1 cellular context compared by ENCODE assay signal in the genomic region with DNA sequence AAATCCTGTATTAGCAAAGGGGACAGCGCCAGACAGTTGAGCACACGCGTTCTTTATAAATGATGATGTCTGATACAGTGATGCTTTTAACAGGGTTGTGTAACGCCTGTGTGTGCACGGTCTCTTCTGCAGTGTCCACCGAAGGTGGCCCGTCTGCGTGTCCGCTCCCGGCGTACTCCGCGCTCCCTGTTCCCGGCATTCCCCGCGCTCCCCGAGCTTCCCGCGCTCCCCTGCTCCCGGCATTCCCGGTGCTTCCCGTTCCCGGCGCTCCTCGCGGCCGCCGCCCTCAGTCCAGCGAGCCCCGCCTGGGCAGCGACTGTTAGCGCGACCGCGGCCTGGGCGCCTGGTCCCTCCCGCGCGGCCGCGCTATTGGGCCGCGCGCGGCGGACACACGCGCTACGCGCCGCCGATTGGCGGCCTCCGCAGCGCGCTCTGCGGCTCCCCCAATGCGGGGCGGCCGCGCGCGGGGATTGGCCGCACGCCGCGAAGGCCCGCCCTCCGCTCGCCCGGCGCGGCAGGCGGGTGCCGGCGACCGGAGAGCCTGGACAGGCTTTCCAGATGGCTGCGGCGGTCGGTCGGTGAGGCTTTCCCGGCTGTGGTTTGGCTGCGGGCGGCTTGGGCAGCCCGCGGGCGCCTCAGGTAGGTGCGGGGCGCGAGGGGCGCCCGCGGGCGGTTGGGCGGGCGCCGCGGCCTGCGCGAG.
A peak's percentile ranks its signal among the peaks of the same experiment; 100 is the strongest.
TF ChIP-seq lines count a peak whose summit lies in the region.

A gene (plus strand): TSS at position 497 of the 700 bp plus-strand sequence. CDS start 5,723 bp downstream, outside the sequence.

TF ChIP-seq in HepG2, 621 proteins besides CTCF, POLR2A, EP300 and RAD21 (continued from another document and continues in another):
- TF ChIP-seq NR1H2 (CRISPR knock-in tag; IDR thresholded peaks at IDR 0.05; ENCODE audit: borderline replicate concordance, low read depth) = no peak
- no peak for TF ChIP-seq ZNF30 (CRISPR knock-in tag; IDR thresholded peaks at IDR 0.05)
- TF ChIP-seq HNF4A (CRISPR knock-in tag; IDR thresholded peaks at IDR 0.05) = no peak
- TF ChIP-seq, protein P1, sequence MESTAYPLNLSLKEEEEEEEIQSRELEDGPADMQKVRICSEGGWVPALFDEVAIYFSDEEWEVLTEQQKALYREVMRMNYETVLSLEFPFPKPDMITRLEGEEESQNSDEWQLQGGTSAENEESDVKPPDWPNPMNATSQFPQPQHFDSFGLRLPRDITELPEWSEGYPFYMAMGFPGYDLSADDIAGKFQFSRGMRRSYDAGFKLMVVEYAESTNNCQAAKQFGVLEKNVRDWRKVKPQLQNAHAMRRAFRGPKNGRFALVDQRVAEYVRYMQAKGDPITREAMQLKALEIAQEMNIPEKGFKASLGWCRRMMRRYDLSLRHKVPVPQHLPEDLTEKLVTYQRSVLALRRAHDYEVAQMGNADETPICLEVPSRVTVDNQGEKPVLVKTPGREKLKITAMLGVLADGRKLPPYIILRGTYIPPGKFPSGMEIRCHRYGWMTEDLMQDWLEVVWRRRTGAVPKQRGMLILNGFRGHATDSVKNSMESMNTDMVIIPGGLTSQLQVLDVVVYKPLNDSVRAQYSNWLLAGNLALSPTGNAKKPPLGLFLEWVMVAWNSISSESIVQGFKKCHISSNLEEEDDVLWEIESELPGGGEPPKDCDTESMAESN (CRISPR knock-in tag; conservative IDR thresholded peaks at IDR 0.05) = peak; percentile 84
- TF ChIP-seq, protein P2, sequence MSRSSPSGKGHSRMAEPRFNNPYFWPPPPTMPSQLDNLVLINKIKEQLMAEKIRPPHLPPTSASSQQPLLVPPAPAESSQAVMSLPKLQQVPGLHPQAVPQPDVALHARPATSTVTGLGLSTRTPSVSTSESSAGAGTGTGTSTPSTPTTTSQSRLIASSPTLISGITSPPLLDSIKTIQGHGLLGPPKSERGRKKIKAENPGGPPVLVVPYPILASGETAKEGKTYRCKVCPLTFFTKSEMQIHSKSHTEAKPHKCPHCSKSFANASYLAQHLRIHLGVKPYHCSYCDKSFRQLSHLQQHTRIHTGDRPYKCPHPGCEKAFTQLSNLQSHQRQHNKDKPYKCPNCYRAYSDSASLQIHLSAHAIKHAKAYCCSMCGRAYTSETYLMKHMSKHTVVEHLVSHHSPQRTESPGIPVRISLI (CRISPR knock-in tag; IDR thresholded peaks at IDR 0.05; ENCODE audit: borderline replicate concordance) = peak; percentile 35; the same call in 1 of the 2 replicates
- TF ChIP-seq ELF1 (CRISPR knock-in tag; IDR thresholded peaks at IDR 0.05) = peak; percentile 82
- TF ChIP-seq, protein P3, sequence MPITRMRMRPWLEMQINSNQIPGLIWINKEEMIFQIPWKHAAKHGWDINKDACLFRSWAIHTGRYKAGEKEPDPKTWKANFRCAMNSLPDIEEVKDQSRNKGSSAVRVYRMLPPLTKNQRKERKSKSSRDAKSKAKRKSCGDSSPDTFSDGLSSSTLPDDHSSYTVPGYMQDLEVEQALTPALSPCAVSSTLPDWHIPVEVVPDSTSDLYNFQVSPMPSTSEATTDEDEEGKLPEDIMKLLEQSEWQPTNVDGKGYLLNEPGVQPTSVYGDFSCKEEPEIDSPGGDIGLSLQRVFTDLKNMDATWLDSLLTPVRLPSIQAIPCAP (CRISPR knock-in tag; IDR thresholded peaks at IDR 0.05; ENCODE audit: low read depth) = no peak
- no peak for TF ChIP-seq PAX8 (CRISPR knock-in tag; IDR thresholded peaks at IDR 0.05; ENCODE audit: borderline replicate concordance)
- no peak for TF ChIP-seq TCF7L2 (IDR thresholded peaks at IDR 0.05; ENCODE audit: low read depth, low read length)
- no peak for TF ChIP-seq NR3C1 (CRISPR knock-in tag; IDR thresholded peaks at IDR 0.05)
- TF ChIP-seq, protein P4, sequence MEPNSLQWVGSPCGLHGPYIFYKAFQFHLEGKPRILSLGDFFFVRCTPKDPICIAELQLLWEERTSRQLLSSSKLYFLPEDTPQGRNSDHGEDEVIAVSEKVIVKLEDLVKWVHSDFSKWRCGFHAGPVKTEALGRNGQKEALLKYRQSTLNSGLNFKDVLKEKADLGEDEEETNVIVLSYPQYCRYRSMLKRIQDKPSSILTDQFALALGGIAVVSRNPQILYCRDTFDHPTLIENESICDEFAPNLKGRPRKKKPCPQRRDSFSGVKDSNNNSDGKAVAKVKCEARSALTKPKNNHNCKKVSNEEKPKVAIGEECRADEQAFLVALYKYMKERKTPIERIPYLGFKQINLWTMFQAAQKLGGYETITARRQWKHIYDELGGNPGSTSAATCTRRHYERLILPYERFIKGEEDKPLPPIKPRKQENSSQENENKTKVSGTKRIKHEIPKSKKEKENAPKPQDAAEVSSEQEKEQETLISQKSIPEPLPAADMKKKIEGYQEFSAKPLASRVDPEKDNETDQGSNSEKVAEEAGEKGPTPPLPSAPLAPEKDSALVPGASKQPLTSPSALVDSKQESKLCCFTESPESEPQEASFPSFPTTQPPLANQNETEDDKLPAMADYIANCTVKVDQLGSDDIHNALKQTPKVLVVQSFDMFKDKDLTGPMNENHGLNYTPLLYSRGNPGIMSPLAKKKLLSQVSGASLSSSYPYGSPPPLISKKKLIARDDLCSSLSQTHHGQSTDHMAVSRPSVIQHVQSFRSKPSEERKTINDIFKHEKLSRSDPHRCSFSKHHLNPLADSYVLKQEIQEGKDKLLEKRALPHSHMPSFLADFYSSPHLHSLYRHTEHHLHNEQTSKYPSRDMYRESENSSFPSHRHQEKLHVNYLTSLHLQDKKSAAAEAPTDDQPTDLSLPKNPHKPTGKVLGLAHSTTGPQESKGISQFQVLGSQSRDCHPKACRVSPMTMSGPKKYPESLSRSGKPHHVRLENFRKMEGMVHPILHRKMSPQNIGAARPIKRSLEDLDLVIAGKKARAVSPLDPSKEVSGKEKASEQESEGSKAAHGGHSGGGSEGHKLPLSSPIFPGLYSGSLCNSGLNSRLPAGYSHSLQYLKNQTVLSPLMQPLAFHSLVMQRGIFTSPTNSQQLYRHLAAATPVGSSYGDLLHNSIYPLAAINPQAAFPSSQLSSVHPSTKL (CRISPR knock-in tag; IDR thresholded peaks at IDR 0.05) = peak; percentile 57; the same call in 1 of the 2 replicates
- TF ChIP-seq ZNF44 (CRISPR knock-in tag; IDR thresholded peaks at IDR 0.05) = 0 out of 2 replicates have a peak, but pooled peaks have one; percentile 42
- TF ChIP-seq, protein P5, sequence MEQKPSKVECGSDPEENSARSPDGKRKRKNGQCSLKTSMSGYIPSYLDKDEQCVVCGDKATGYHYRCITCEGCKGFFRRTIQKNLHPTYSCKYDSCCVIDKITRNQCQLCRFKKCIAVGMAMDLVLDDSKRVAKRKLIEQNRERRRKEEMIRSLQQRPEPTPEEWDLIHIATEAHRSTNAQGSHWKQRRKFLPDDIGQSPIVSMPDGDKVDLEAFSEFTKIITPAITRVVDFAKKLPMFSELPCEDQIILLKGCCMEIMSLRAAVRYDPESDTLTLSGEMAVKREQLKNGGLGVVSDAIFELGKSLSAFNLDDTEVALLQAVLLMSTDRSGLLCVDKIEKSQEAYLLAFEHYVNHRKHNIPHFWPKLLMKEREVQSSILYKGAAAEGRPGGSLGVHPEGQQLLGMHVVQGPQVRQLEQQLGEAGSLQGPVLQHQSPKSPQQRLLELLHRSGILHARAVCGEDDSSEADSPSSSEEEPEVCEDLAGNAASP (CRISPR knock-in tag; IDR thresholded peaks at IDR 0.05; ENCODE audit: borderline replicate concordance) = peak; percentile 72
- peak; percentile 41; the same call in 1 of the 2 replicates for TF ChIP-seq ZNF274 (CRISPR knock-in tag; IDR thresholded peaks at IDR 0.05)
- TF ChIP-seq ZNF121 (CRISPR knock-in tag; IDR thresholded peaks at IDR 0.05) = peak; percentile 95
- 0 out of 2 replicates have a peak, but pooled peaks have one; percentile 31 for TF ChIP-seq MIXL1 (CRISPR knock-in tag; IDR thresholded peaks at IDR 0.05)
- 0 out of 2 replicates have a peak, but pooled peaks have one; percentile 60 for TF ChIP-seq ZNF431 (CRISPR knock-in tag; IDR thresholded peaks at IDR 0.05; ENCODE audit: borderline replicate concordance, low read depth)
- TF ChIP-seq KDM5A (IDR thresholded peaks at IDR 0.05; ENCODE audit: borderline replicate concordance, low read length) = no peak
- TF ChIP-seq ZNF468 (CRISPR knock-in tag; IDR thresholded peaks at IDR 0.05) = no peak
- TF ChIP-seq SETDB1 (CRISPR knock-in tag; IDR thresholded peaks at IDR 0.05; ENCODE audit: borderline replicate concordance) = no peak
- no peak for TF ChIP-seq TRIM24 (CRISPR knock-in tag; IDR thresholded peaks at IDR 0.05)
- TF ChIP-seq ZNF747 (CRISPR knock-in tag; IDR thresholded peaks at IDR 0.05; ENCODE audit: borderline replicate concordance) = peak; percentile 54; the same call in 1 of the 2 replicates
- TF ChIP-seq JARID2 (CRISPR knock-in tag; IDR thresholded peaks at IDR 0.05; ENCODE audit: insufficient replicate concordance) = peak; percentile 38
- TF ChIP-seq BORCS8-MEF2B (CRISPR knock-in tag; IDR thresholded peaks at IDR 0.05) = peak; percentile 95
- TF ChIP-seq, protein P6, sequence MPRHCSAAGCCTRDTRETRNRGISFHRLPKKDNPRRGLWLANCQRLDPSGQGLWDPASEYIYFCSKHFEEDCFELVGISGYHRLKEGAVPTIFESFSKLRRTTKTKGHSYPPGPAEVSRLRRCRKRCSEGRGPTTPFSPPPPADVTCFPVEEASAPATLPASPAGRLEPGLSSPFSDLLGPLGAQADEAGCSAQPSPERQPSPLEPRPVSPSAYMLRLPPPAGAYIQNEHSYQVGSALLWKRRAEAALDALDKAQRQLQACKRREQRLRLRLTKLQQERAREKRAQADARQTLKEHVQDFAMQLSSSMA (CRISPR knock-in tag; IDR thresholded peaks at IDR 0.05) = peak; percentile 60; the same call in 1 of the 2 replicates
- no peak for TF ChIP-seq ZNF577 (CRISPR knock-in tag; IDR thresholded peaks at IDR 0.05; ENCODE audit: borderline replicate concordance, low read depth)
- peak; percentile 82 for TF ChIP-seq KLF6 (CRISPR knock-in tag; IDR thresholded peaks at IDR 0.05)
- TF ChIP-seq ZNF776 (CRISPR knock-in tag; IDR thresholded peaks at IDR 0.05) = peak; percentile 82; the same call in 1 of the 2 replicates
- no peak for TF ChIP-seq ZNF329 (CRISPR knock-in tag; IDR thresholded peaks at IDR 0.05; ENCODE audit: low read depth)
- no peak for TF ChIP-seq ATF1 (CRISPR knock-in tag; IDR thresholded peaks at IDR 0.05)
- no peak for TF ChIP-seq MBNL3 (CRISPR knock-in tag; conservative IDR thresholded peaks at IDR 0.05)
- TF ChIP-seq NFRKB (IDR thresholded peaks at IDR 0.05) = no peak
- no peak for TF ChIP-seq CCAR2 (optimal IDR thresholded peaks at IDR 0.05; ENCODE audit: low read depth, low read length)
- TF ChIP-seq DMAP1 (CRISPR knock-in tag; IDR thresholded peaks at IDR 0.05) = peak; percentile 93
- TF ChIP-seq, protein P7, sequence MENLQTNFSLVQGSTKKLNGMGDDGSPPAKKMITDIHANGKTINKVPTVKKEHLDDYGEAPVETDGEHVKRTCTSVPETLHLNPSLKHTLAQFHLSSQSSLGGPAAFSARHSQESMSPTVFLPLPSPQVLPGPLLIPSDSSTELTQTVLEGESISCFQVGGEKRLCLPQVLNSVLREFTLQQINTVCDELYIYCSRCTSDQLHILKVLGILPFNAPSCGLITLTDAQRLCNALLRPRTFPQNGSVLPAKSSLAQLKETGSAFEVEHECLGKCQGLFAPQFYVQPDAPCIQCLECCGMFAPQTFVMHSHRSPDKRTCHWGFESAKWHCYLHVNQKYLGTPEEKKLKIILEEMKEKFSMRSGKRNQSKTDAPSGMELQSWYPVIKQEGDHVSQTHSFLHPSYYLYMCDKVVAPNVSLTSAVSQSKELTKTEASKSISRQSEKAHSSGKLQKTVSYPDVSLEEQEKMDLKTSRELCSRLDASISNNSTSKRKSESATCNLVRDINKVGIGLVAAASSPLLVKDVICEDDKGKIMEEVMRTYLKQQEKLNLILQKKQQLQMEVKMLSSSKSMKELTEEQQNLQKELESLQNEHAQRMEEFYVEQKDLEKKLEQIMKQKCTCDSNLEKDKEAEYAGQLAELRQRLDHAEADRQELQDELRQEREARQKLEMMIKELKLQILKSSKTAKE (CRISPR knock-in tag; IDR thresholded peaks at IDR 0.05; ENCODE audit: borderline replicate concordance) = peak; percentile 58
- TF ChIP-seq, protein P8, sequence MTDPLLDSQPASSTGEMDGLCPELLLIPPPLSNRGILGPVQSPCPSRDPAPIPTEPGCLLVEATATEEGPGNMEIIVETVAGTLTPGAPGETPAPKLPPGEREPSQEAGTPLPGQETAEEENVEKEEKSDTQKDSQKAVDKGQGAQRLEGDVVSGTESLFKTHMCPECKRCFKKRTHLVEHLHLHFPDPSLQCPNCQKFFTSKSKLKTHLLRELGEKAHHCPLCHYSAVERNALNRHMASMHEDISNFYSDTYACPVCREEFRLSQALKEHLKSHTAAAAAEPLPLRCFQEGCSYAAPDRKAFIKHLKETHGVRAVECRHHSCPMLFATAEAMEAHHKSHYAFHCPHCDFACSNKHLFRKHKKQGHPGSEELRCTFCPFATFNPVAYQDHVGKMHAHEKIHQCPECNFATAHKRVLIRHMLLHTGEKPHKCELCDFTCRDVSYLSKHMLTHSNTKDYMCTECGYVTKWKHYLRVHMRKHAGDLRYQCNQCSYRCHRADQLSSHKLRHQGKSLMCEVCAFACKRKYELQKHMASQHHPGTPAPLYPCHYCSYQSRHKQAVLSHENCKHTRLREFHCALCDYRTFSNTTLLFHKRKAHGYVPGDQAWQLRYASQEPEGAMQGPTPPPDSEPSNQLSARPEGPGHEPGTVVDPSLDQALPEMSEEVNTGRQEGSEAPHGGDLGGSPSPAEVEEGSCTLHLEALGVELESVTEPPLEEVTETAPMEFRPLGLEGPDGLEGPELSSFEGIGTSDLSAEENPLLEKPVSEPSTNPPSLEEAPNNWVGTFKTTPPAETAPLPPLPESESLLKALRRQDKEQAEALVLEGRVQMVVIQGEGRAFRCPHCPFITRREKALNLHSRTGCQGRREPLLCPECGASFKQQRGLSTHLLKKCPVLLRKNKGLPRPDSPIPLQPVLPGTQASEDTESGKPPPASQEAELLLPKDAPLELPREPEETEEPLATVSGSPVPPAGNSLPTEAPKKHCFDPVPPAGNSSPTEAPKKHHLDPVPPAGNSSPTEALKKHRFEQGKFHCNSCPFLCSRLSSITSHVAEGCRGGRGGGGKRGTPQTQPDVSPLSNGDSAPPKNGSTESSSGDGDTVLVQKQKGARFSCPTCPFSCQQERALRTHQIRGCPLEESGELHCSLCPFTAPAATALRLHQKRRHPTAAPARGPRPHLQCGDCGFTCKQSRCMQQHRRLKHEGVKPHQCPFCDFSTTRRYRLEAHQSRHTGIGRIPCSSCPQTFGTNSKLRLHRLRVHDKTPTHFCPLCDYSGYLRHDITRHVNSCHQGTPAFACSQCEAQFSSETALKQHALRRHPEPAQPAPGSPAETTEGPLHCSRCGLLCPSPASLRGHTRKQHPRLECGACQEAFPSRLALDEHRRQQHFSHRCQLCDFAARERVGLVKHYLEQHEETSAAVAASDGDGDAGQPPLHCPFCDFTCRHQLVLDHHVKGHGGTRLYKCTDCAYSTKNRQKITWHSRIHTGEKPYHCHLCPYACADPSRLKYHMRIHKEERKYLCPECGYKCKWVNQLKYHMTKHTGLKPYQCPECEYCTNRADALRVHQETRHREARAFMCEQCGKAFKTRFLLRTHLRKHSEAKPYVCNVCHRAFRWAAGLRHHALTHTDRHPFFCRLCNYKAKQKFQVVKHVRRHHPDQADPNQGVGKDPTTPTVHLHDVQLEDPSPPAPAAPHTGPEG (CRISPR knock-in tag; IDR thresholded peaks at IDR 0.05) = no peak; the same call in none of the 2 replicates
